In genomic region chr17:68302066-68302564, GRCh38 we compare ENCODE assay signal across 17 cellular contexts. TPM values are rescaled to one million over a fixed set of nuclear protein-coding genes. Genes with fewer than 3 reads are reported as not detected.
DNase-seq lines count a peak whose midpoint lies in the region; ATAC-seq, FAIRE-seq and TF ChIP-seq lines count a peak whose summit lies in the region.
"Had no signal": no experiment of that assay in that cellular context is flagged by ENCODE, and none has a peak within 500 bp of the region (broad histone marks: within the 10 kb centered on the region; RNA-seq: fewer than 3 reads in every experiment).

No MANE protein-coding gene starts in this region.

- peaks cover 12% of the 10 kb centered on the region for H3K27me3 Mint-ChIP-seq in H9 (ENCODE audit: low read depth)
- no peaks in the 10 kb centered on the region for H3K27me3 Mint-ChIP-seq in chondrocyte (ENCODE audit: low read depth)
- H3K27me3 Mint-ChIP-seq in osteocyte (ENCODE audit: unreplicated experiment), result no peaks in the 10 kb centered on the region
- H3K27me3 Mint-ChIP-seq in immature natural killer cell (ENCODE audit: low read depth in 3 of 3), result peaks cover 0 to 1% (median 0%) of the 10 kb centered on the region in 3 donors
- H3K27me3 Mint-ChIP-seq: activated CD4-positive, alpha-beta memory T cell treated with anti-CD3 and anti-CD28 coated beads for 36 hours had no signal

- no peak overlapping the region for H3K27ac ChIP-seq in H9 (ENCODE audit: insufficient read length, low read depth, low read length)
- H3K27ac ChIP-seq: foreskin keratinocyte had no signal

- no peaks in the 10 kb centered on the region for H3K79me1 ChIP-seq in H9 (ENCODE audit: insufficient read depth, low read depth, low read length, poor library complexity, severe bottlenecking)

- peak overlapping the region in 2 of 3 experiments; percentile 86 to 92; a peak in 3 of 7 replicates for H3K27ac Mint-ChIP-seq in H9
- H3K27ac Mint-ChIP-seq in chondrocyte (ENCODE audit: unreplicated experiment), result peak overlapping the region; percentile 37
- H3K27ac Mint-ChIP-seq in osteocyte (ENCODE audit: unreplicated experiment), result peak overlapping the region; percentile 86
- peak overlapping the region in 2 of 6 donors; percentile 78 to 81 for H3K27ac Mint-ChIP-seq in immature natural killer cell
- H3K27ac Mint-ChIP-seq: activated CD4-positive, alpha-beta memory T cell treated with anti-CD3 and anti-CD28 coated beads for 36 hours; naive B cell had no signal

- ATAC-seq in activated CD4-positive, CD25-positive, alpha-beta regulatory T cell treated with anti-CD3 and anti-CD28 coated beads, Interleukin-2, amount 50 U/mL, for 24 hours, result no peak
- ATAC-seq: foreskin keratinocyte had no signal

- no peak overlapping the region for H3K56ac ChIP-seq in H9 (ENCODE audit: insufficient read length, low read depth, low read length)

- no peak overlapping the region for H2BK20ac ChIP-seq in H9 (ENCODE audit: low read depth, low read length, poor library complexity, severe bottlenecking)

- H2BK120ac ChIP-seq in H9 (ENCODE audit: low read depth, low read length, poor library complexity, severe bottlenecking), result no peak overlapping the region

- peaks cover 23 to 29% of the 10 kb centered on the region in 2 experiments for H3K4me1 Mint-ChIP-seq in H9
- H3K4me1 Mint-ChIP-seq in chondrocyte (ENCODE audit: low read depth), result peaks cover 13% of the 10 kb centered on the region
- H3K4me1 Mint-ChIP-seq in osteocyte (ENCODE audit: unreplicated experiment), result peaks cover 20% of the 10 kb centered on the region
- H3K4me1 Mint-ChIP-seq in immature natural killer cell, result peaks cover 34 to 46% of the 10 kb centered on the region in 2 donors

- no peaks in the 10 kb centered on the region for H3K79me2 ChIP-seq in H9 (ENCODE audit: insufficient read depth, low read length)

- H3K4ac ChIP-seq in H9 (ENCODE audit: low read depth, low read length), result no peak overlapping the region

- H3K23me2 ChIP-seq in H9 (ENCODE audit: insufficient read length, low read depth, low read length, poor library complexity, severe bottlenecking), result no peaks in the 10 kb centered on the region

- no peaks in the 10 kb centered on the region for H4K20me1 ChIP-seq in H9 (ENCODE audit: control insufficient read depth, insufficient read depth, insufficient read length)

- H3K4me1 ChIP-seq in H9 (ENCODE audit: insufficient read depth, low read length), result peaks cover 3% of the 10 kb centered on the region; the same call in 1 of the 2 replicates
- H3K4me1 ChIP-seq: foreskin keratinocyte had no signal

- no CpG with 5 or more reads among the region's 10 CpGs for WGBS in H9 (ENCODE audit: extremely low coverage, insufficient read length, low lambda C conversion rate)

- no peak overlapping the region for H4K8ac ChIP-seq in H9 (replicated peaks; ENCODE audit: insufficient read length, low read depth, low read length)

- no peak overlapping the region for H4K5ac ChIP-seq in H9 (ENCODE audit: insufficient read length, low read depth, low read length)

- H3K36me3 Mint-ChIP-seq in H9 (ENCODE audit: insufficient read depth in 1 of 3, low read depth in 3 of 3), result peaks cover 3 to 11% (median 3%) of the 10 kb centered on the region in 3 experiments; a peak in 6 of 7 replicates
- H3K36me3 Mint-ChIP-seq in chondrocyte (ENCODE audit: low read depth), result no peaks in the 10 kb centered on the region
- no peaks in the 10 kb centered on the region for H3K36me3 Mint-ChIP-seq in osteocyte (ENCODE audit: unreplicated experiment)
- H3K36me3 Mint-ChIP-seq in immature natural killer cell, result peaks cover 7 to 15% (median 9%) of the 10 kb centered on the region in 3 donors

- H3K27me3 ChIP-seq in H9 (ENCODE audit: insufficient read depth, low read length), result no peaks in the 10 kb centered on the region
- H3K27me3 ChIP-seq: dorsolateral prefrontal cortex had no signal

- H2BK15ac ChIP-seq in H9 (ENCODE audit: low read depth, low read length), result no peak overlapping the region

- no peak overlapping the region for H4K91ac ChIP-seq in H9 (ENCODE audit: insufficient read length, low read depth, low read length)

- no peak overlapping the region for H2BK5ac ChIP-seq in H9 (ENCODE audit: insufficient read length, low read length)

- H3K23ac ChIP-seq in H9 (ENCODE audit: insufficient read length, low read depth, low read length), result no peak overlapping the region

- no peak overlapping the region for H2AK5ac ChIP-seq in H9 (ENCODE audit: insufficient read length, low read length)

- TF ChIP-seq CTCF in H9 (conservative IDR thresholded peaks at IDR 0.05) (no peak), chondrocyte (IDR thresholded peaks at IDR 0.05) (no peak), osteocyte (IDR thresholded peaks at IDR 0.05) (no peak)

- no peak overlapping the region for H3K18ac ChIP-seq in H9 (ENCODE audit: insufficient read length, low read depth, low read length)

- no peak for FAIRE-seq in frontal cortex (lab: Jason Lieb, UNC)

- no peak overlapping the region for H3K9ac ChIP-seq in H9 (ENCODE audit: extremely low read depth, insufficient read length, low read length)

- DNase-seq in H9 (no peak), NCI-H345 (lab: John Stamatoyannopoulos, UW) (peak; percentile 64), chondrocyte (ENCODE audit: low spot score) (no peak), osteocyte (ENCODE audit: extremely low spot score, unreplicated experiment) (no peak), frontal cortex (ENCODE audit: low spot score in 2 of 2) (no peak), immature natural killer cell (no peak), amniotic stem cell (lab: John Stamatoyannopoulos, UW) (no peak)
- DNase-seq: activated CD4-positive, alpha-beta memory T cell treated with anti-CD3 and anti-CD28 coated beads for 36 hours; activated naive CD4-positive, alpha-beta T cell; dorsolateral prefrontal cortex; foreskin keratinocyte; GF-D8; naive B cell; T1000 had no signal

- no peaks in the 10 kb centered on the region for H3K9me3 ChIP-seq in H9 (ENCODE audit: control insufficient read depth, low read depth, low read length)

- no peak overlapping the region for H3T11ph ChIP-seq in H9 (ENCODE audit: low read length)

- H2AFZ ChIP-seq in H9 (ENCODE audit: low read length), result no peak overlapping the region

- H2BK12ac ChIP-seq in H9 (ENCODE audit: insufficient read length, low read depth, low read length), result no peak overlapping the region

- H3K4me3 Mint-ChIP-seq in H9, result no peak overlapping the region; a peak in 1 of 5 replicates
- no peak overlapping the region for H3K4me3 Mint-ChIP-seq in chondrocyte (ENCODE audit: unreplicated experiment)
- no peak overlapping the region for H3K4me3 Mint-ChIP-seq in osteocyte (ENCODE audit: unreplicated experiment)
- H3K4me3 Mint-ChIP-seq in immature natural killer cell, result no peak overlapping the region
- H3K4me3 Mint-ChIP-seq: activated CD4-positive, alpha-beta memory T cell treated with anti-CD3 and anti-CD28 coated beads for 36 hours; CD14-positive monocyte; naive B cell had no signal

- H3K4me2 ChIP-seq in H9 (ENCODE audit: insufficient read depth, insufficient read length, low read length), result no peak overlapping the region
- H3K4me2 ChIP-seq: smooth muscle cell had no signal

- H3K9me3 Mint-ChIP-seq in H9 (no peaks in the 10 kb centered on the region; a peak in 1 of 5 replicates), chondrocyte (ENCODE audit: low read depth) (no peaks in the 10 kb centered on the region), osteocyte (ENCODE audit: unreplicated experiment) (peaks cover 5% of the 10 kb centered on the region), immature natural killer cell (no peaks in the 10 kb centered on the region)
- H3K9me3 Mint-ChIP-seq: activated CD4-positive, alpha-beta memory T cell treated with anti-CD3 and anti-CD28 coated beads for 36 hours; naive B cell had no signal

- H3K14ac ChIP-seq in H9 (ENCODE audit: insufficient read depth, low read length), result no peak overlapping the region

RNA-seq across cellular contexts. Expression of gene ARSG, which starts 10.8 kb away (rescaled TPM):
- total RNA-seq in H9 (2021), result 3.5 and 3.6 TPM in 2 replicates
- 5.8 to 9.1 TPM (median 7.4 TPM) in 3 replicates for total RNA-seq in chondrocyte
- total RNA-seq in osteocyte, result 8.7 and 8.9 TPM in 2 replicates
- 5.7 TPM for total RNA-seq in frontal cortex
- 10 to 100 TPM; 15.0 to 18.7 (median 15.3) TPM for polyA plus RNA-seq in immature natural killer cell

RNA-seq across cellular contexts. Expression of gene SLC16A6, which starts 11.2 kb away (rescaled TPM):
- total RNA-seq in H9 (2021) (0.24 and 0.33 TPM in 2 replicates), chondrocyte (0.15 to 0.44 TPM (median 0.31 TPM) in 3 replicates), osteocyte (2.1 and 2.7 TPM in 2 replicates), frontal cortex (1.2 TPM)
- polyA plus RNA-seq in immature natural killer cell, result 1 to 10 TPM in 2 of 3 donors, under 1 TPM in 1; 0.88 to 4.8 (median 3.5) TPM
- total RNA-seq: foreskin keratinocyte had no signal
- polyA plus RNA-seq: foreskin keratinocyte, smooth muscle cell had no signal

RNA-seq across cellular contexts. Expression of gene AMZ2, which starts 54.3 kb away (rescaled TPM):
- total RNA-seq in H9 (2021) (82.6 and 97.7 TPM in 2 replicates), chondrocyte (66.5 to 80.4 TPM (median 78.2 TPM) in 3 replicates), osteocyte (66.5 and 69.8 TPM in 2 replicates), frontal cortex (75.4 TPM)
- polyA plus RNA-seq in immature natural killer cell, result 100 to 1,000 TPM; 146 to 193 (median 169) TPM
